8 cellular contexts compared by ENCODE assay signal in the genomic region with DNA sequence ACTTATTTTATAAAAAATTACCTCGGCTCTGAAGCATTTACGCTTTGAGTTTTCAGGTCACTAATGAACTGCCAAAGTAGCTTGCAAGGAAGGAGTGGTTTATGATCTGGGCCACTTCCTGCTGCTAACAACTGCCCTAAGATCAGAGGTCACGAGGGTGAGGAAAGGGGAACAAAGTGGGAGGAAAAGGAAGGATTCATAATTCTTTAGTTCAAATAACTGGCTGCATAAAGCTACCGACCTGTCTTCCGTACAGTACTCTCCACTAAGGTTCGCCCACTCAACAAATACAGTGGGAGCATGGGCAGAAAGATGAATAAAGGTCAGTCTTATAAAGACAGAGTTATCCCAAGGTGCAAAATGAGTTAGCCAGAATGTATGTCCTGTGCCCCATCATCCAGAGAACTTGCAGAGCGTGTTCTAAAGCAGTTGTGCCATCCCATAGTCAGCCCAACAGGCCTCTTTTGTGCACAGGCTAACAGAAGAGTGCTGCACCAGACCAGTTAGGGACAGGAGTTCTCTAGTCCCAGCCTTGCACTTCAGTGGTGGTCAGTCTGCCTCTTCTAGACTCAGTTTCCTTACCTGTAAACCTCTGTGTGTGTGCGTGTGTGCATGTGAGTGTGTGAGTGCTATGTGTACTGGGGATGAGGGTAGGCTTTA.
DNase-seq lines count a peak whose midpoint lies in the region; ATAC-seq lines count a peak whose summit lies in the region.

No MANE protein-coding gene starts in this region.

- no peaks in the 10 kb centered on the region for H3K27me3 Mint-ChIP-seq in activated CD8-positive, alpha-beta T cell treated with anti-CD3 and anti-CD28 coated beads, Interleukin-2, amount 10 ng/mL, durations not matched to agents 7 days and 5 days (ENCODE audit: low read depth)

- H4K20me1 ChIP-seq in BLaER1: no peaks in the 10 kb centered on the region

- peak overlapping the region; percentile 84 for H3K27ac Mint-ChIP-seq in activated CD8-positive, alpha-beta T cell treated with anti-CD3 and anti-CD28 coated beads, Interleukin-2, amount 10 ng/mL, durations not matched to agents 7 days and 5 days

- H3K4me3 Mint-ChIP-seq in activated CD8-positive, alpha-beta T cell treated with anti-CD3 and anti-CD28 coated beads, Interleukin-2, amount 10 ng/mL, durations not matched to agents 7 days and 5 days: peak overlapping the region; percentile 80

- DNase-seq in activated CD8-positive, alpha-beta T cell treated with anti-CD3 and anti-CD28 coated beads, Interleukin-2, amount 10 ng/mL, durations not matched to agents 7 days and 5 days: peak; percentile 30
- DNase-seq in medulla oblongata (ENCODE audit: extremely low spot score) (peak; percentile 71), NAMALWA (ENCODE audit: low spot score) (no peak), kidney glomerular epithelial cell (lab: John Stamatoyannopoulos, UW) (no peak)

- POLR2A ChIA-PET in activated CD8-positive, alpha-beta T cell treated with anti-CD3 and anti-CD28 coated beads, Interleukin-2, amount 10 ng/mL, durations not matched to agents 7 days and 5 days (lab: Charles Lee): interaction anchor here (2.1 kb wide), 1 partner anchor 65 kb away, joined by 16 read pairs; the partner anchor contains the start of gene CREB3L2

- peaks cover 24% of the 10 kb centered on the region for H3K4me1 ChIP-seq in BLaER1

- ATAC-seq in HG02610 (IDR thresholded peaks at IDR 0.05; ENCODE audit: unreplicated experiment): peak; percentile 37
- ATAC-seq in activated CD8-positive, alpha-beta T cell treated with anti-CD3 and anti-CD28 coated beads, Interleukin-2, amount 10 ng/mL, durations not matched to agents 7 days and 5 days: peak; percentile 64
- ATAC-seq in GM19324 (IDR thresholded peaks at IDR 0.05; ENCODE audit: low FRiP score, unreplicated experiment): no peak
- ATAC-seq in GM18873 (IDR thresholded peaks at IDR 0.05; ENCODE audit: low FRiP score, unreplicated experiment): no peak

- peaks cover 17% of the 10 kb centered on the region for H3K36me3 Mint-ChIP-seq in activated CD8-positive, alpha-beta T cell treated with anti-CD3 and anti-CD28 coated beads, Interleukin-2, amount 10 ng/mL, durations not matched to agents 7 days and 5 days (ENCODE audit: low read depth)

- H3K9ac ChIP-seq in BLaER1: no peak overlapping the region

- 0 out of 2 replicates have a peak overlapping the region, but pooled peaks have one; percentile 14 for H3K27ac ChIP-seq in BLaER1

- no peaks in the 10 kb centered on the region for H3K9me3 ChIP-seq in BLaER1

- peaks cover 34% of the 10 kb centered on the region for H3K4me1 Mint-ChIP-seq in activated CD8-positive, alpha-beta T cell treated with anti-CD3 and anti-CD28 coated beads, Interleukin-2, amount 10 ng/mL, durations not matched to agents 7 days and 5 days (ENCODE audit: low read depth)

- no peaks in the 10 kb centered on the region for H3K27me3 ChIP-seq in BLaER1

- CTCF ChIA-PET in activated CD8-positive, alpha-beta T cell treated with anti-CD3 and anti-CD28 coated beads, Interleukin-2, amount 10 ng/mL, durations not matched to agents 7 days and 5 days (lab: Charles Lee): interaction anchor here (0.9 to 3.8 kb wide), 3 partner anchors 32 to 73 kb away, joined by 3 to 28 read pairs (median 18); partner anchors contain the start of gene CREB3L2

- H3K4me2 ChIP-seq in BLaER1: peak overlapping the region; percentile 59

- H3K4me3 ChIP-seq in BLaER1: no peak overlapping the region

- H3K9me3 Mint-ChIP-seq in activated CD8-positive, alpha-beta T cell treated with anti-CD3 and anti-CD28 coated beads, Interleukin-2, amount 10 ng/mL, durations not matched to agents 7 days and 5 days (ENCODE audit: insufficient read depth): no peaks in the 10 kb centered on the region

- H3K36me3 ChIP-seq in BLaER1: no peaks in the 10 kb centered on the region

Comparison
In these comparisons a context has a peak if more than half of its experiments do, and no peak if none do; other contexts are left out.
1. ATAC-seq: peak in HG02610 (single experiment) and activated CD8-positive, alpha-beta T cell treated with anti-CD3 and anti-CD28 coated beads, Interleukin-2, amount 10 ng/mL, durations not matched to agents 7 days and 5 days (single experiment); none in GM19324 (single experiment) and GM18873 (single experiment).
2. DNase-seq: peak in activated CD8-positive, alpha-beta T cell treated with anti-CD3 and anti-CD28 coated beads, Interleukin-2, amount 10 ng/mL, durations not matched to agents 7 days and 5 days (single experiment) and medulla oblongata (single experiment); none in NAMALWA (single experiment) and kidney glomerular epithelial cell (single experiment).